26 cellular contexts compared by ENCODE assay signal in genomic region chr2:219272995-219273394, GRCh38. TPM values are rescaled to one million over a fixed set of nuclear protein-coding genes. Genes with fewer than 3 reads are reported as not detected.
DNase-seq lines count a peak whose midpoint lies in the region; FAIRE-seq and TF ChIP-seq lines count a peak whose summit lies in the region.
"Had no signal": no experiment of that assay in that cellular context is flagged by ENCODE, and none has a peak within 500 bp of the region (broad histone marks: within the 10 kb centered on the region; RNA-seq: fewer than 3 reads in every experiment).

No MANE protein-coding gene starts in this region.

- H3K4me1 ChIP-seq in PC-9 (replicated peaks; ENCODE audit: insufficient read depth): peaks cover 40% of the 10 kb centered on the region

- peaks cover 30% of the 10 kb centered on the region for H3F3A ChIP-seq in PC-9 (ENCODE audit: insufficient read depth, low read depth)

- H3K27me3 Mint-ChIP-seq in HFFc6 (ENCODE audit: insufficient read depth): peaks cover 3% of the 10 kb centered on the region
- H3K27me3 Mint-ChIP-seq: activated B cell treated with CpG ODN at 0.5 μM for 24 hours; activated naive CD4-positive, alpha-beta T cell treated with anti-CD3 and anti-CD28 coated beads, Interleukin-2, amount 50 U/mL, for 24 hours; stimulated activated memory B cell treated with anti-CD40 and anti-IgM and Interleukin-4, amounts not matched to agents 10 μg/mL and 1 μg/mL and 100 μg/mL, for 72 hours had no signal

- H3K4me2 ChIP-seq in PC-9: 0 out of 2 replicates have a peak overlapping the region, but pooled peaks have one; percentile 19

- H2AFZ ChIP-seq in PC-9: no peak overlapping the region

- no peak for TF ChIP-seq CTCF in HFFc6 (IDR thresholded peaks at IDR 0.05)
- TF ChIP-seq CTCF in PC-9 (conservative IDR thresholded peaks at IDR 0.05): no peak
- no peak for TF ChIP-seq CTCF in bronchial epithelial cell (IDR thresholded peaks at IDR 0.05; ENCODE audit: insufficient read depth, low read length, severe bottlenecking)

- H3K27ac Mint-ChIP-seq in HFFc6: no peak overlapping the region
- H3K27ac Mint-ChIP-seq: activated B cell treated with CpG ODN at 0.5 μM for 24 hours; activated CD8-positive, alpha-beta T cell treated with anti-CD3 and anti-CD28 coated beads, Interleukin-2, amount 10 ng/mL, durations not matched to agents 7 days and 5 days; activated naive CD4-positive, alpha-beta T cell treated with anti-CD3 and anti-CD28 coated beads, Interleukin-2, amount 50 U/mL, for 24 hours; brain; stimulated activated memory B cell treated with anti-CD40 and anti-IgM and Interleukin-4, amounts not matched to agents 10 μg/mL and 1 μg/mL and 100 μg/mL, for 72 hours had no signal

- no peaks in the 10 kb centered on the region for H3K36me3 Mint-ChIP-seq in HFFc6 (ENCODE audit: low read depth)
- H3K36me3 Mint-ChIP-seq: activated naive CD4-positive, alpha-beta T cell treated with anti-CD3 and anti-CD28 coated beads, Interleukin-2, amount 50 U/mL, for 24 hours; brain; stimulated activated memory B cell treated with anti-CD40 and anti-IgM and Interleukin-4, amounts not matched to agents 10 μg/mL and 1 μg/mL and 100 μg/mL, for 72 hours had no signal

- no peaks in the 10 kb centered on the region for H3K9me3 Mint-ChIP-seq in HFFc6
- H3K9me3 Mint-ChIP-seq: activated B cell treated with CpG ODN at 0.5 μM for 24 hours; activated naive CD4-positive, alpha-beta T cell treated with anti-CD3 and anti-CD28 coated beads, Interleukin-2, amount 50 U/mL, for 24 hours; stimulated activated memory B cell treated with anti-CD40 and anti-IgM and Interleukin-4, amounts not matched to agents 10 μg/mL and 1 μg/mL and 100 μg/mL, for 72 hours had no signal

- H3K36me3 ChIP-seq in PC-9 (ENCODE audit: low read depth): no peaks in the 10 kb centered on the region
- H3K36me3 ChIP-seq in bronchial epithelial cell (ENCODE audit: control insufficient read depth, insufficient read depth, low read length): no peaks in the 10 kb centered on the region
- H3K36me3 ChIP-seq: BE2C, HAP-1, heart right ventricle, neutrophil, thyroid gland had no signal

- DNase-seq in HFFc6 (peak; percentile 16), PC-9 (no peak), bronchial epithelial cell (ENCODE audit: low read depth) (peak; percentile 68), renal cortical epithelial cell (ENCODE audit: low read depth) (peak; percentile 55), NCI-H526 (lab: John Stamatoyannopoulos, UW) (no peak), AG20443 (ENCODE audit: low spot score) (no peak)
- no peak for DNase-seq in stimulated activated CD4-positive, alpha-beta T cell treated with anti-CD3 and anti-CD28 coated beads, Interleukin-2, amount 100 ng/mL, for 48 hours
- DNase-seq: activated B cell treated with CpG ODN at 0.5 μM for 24 hours; activated CD8-positive, alpha-beta T cell treated with anti-CD3 and anti-CD28 coated beads, Interleukin-2, amount 10 ng/mL, durations not matched to agents 7 days and 5 days; activated T-cell treated with anti-CD3 and anti-CD28 coated beads, Interleukin-2, amount 50 U/mL, for 48 hours; BE2C; GF-D8; heart right ventricle; NCI-H1048; NCI-H2029 treated with DMSO at 0.1 percent for 48 hours; SIG-M5; thyroid gland had no signal

- intact Hi-C loops in PC-9 (cut with micrococcal nuclease; ENCODE audit: unreplicated experiment): loop anchor here (10.0 kb wide), 1 partner anchor 378 kb away; no protein-coding TSS in a partner anchor

- H3K4me3 ChIP-seq in PC-9 (no peak overlapping the region), bronchial epithelial cell (ENCODE audit: low read depth, low read length) (no peak overlapping the region)
- H3K4me3 ChIP-seq: coronary artery, HAP-1, heart right ventricle, thyroid gland had no signal

- peaks cover 40% of the 10 kb centered on the region for H3K4me1 Mint-ChIP-seq in HFFc6 (ENCODE audit: low read depth)

- no TSS peak for BruUV-seq in PC-9 (replicated peaks; lab: Mats Ljungman, UMichigan)

- no peak for FAIRE-seq in bronchial epithelial cell (lab: Jason Lieb, UNC)

- H3K79me2 ChIP-seq in PC-9 (ENCODE audit: low read depth): no peaks in the 10 kb centered on the region

- peak overlapping the region; percentile 95 for H3K27ac ChIP-seq in PC-9
- H3K27ac ChIP-seq: HL-60, neutrophil had no signal

- CTCF ChIA-PET in PC-9 (lab: Charles Lee): interaction anchor here (0.7 kb wide), 1 partner anchor 89 kb away, joined by 4 read pairs; no protein-coding TSS in a partner anchor

- POLR2A ChIA-PET in PC-9 (lab: Charles Lee; ENCODE audit: unreplicated experiment): no interaction called here

- H3K27me3 ChIP-seq in PC-9 (ENCODE audit: insufficient read depth, low read depth): no peaks in the 10 kb centered on the region
- no peaks in the 10 kb centered on the region for H3K27me3 ChIP-seq in bronchial epithelial cell (ENCODE audit: control insufficient read depth, insufficient read depth, low read length)
- H3K27me3 ChIP-seq: BE2C, heart right ventricle, thyroid gland had no signal

- no peaks in the 10 kb centered on the region for H3K9me3 ChIP-seq in PC-9 (ENCODE audit: insufficient read depth, low read depth)
- H3K9me3 ChIP-seq: BE2C, HAP-1, heart right ventricle, neutrophil, thyroid gland had no signal

- H4K20me1 ChIP-seq in PC-9 (ENCODE audit: insufficient read depth): no peaks in the 10 kb centered on the region

- H3K9me2 ChIP-seq in PC-9 (ENCODE audit: insufficient read depth): no peaks in the 10 kb centered on the region

- H3K4me3 Mint-ChIP-seq in HFFc6: no peak overlapping the region
- H3K4me3 Mint-ChIP-seq: activated B cell treated with CpG ODN at 0.5 μM for 24 hours; activated CD8-positive, alpha-beta T cell treated with anti-CD3 and anti-CD28 coated beads, Interleukin-2, amount 10 ng/mL, durations not matched to agents 7 days and 5 days; activated naive CD4-positive, alpha-beta T cell treated with anti-CD3 and anti-CD28 coated beads, Interleukin-2, amount 50 U/mL, for 24 hours; brain; stimulated activated memory B cell treated with anti-CD40 and anti-IgM and Interleukin-4, amounts not matched to agents 10 μg/mL and 1 μg/mL and 100 μg/mL, for 72 hours had no signal

RNA-seq across cellular contexts. Expression of gene DNAJB2, which starts 6.2 kb away (rescaled TPM):
- total RNA-seq in HFFc6 (2021; fragmentation: NEBNext Ultra II Directional; extraction: Animal tissue kit (Norgen Biotek cat#: 25700)): 10 to 100 TPM; 39.7 to 45.4 (median 41.5) TPM
- 38.5 and 47.5 TPM in 2 replicates for total RNA-seq in PC-9 (2021)
- 57.6 and 60.0 TPM in 2 replicates for total RNA-seq in bronchial epithelial cell
- total RNA-seq in renal cortical epithelial cell: 83.7 and 90.7 TPM in 2 replicates

RNA-seq across cellular contexts. Expression of gene TUBA4A, which starts 19.3 kb away (rescaled TPM):
- 10 to 100 TPM; 40.4 to 66.3 (median 48.2) TPM for total RNA-seq in HFFc6 (2021; fragmentation: NEBNext Ultra II Directional; extraction: Animal tissue kit (Norgen Biotek cat#: 25700))
- 118 and 157 TPM in 2 replicates for total RNA-seq in PC-9 (2021)
- 47.9 and 68.7 TPM in 2 replicates for total RNA-seq in bronchial epithelial cell
- total RNA-seq in renal cortical epithelial cell: 70.9 and 239 TPM in 2 replicates

RNA-seq across cellular contexts. Expression of gene TUBA4B, which starts 20.0 kb away (rescaled TPM):
- not detected for total RNA-seq in HFFc6 (2021; fragmentation: NEBNext Ultra II Directional; extraction: Animal tissue kit (Norgen Biotek cat#: 25700))
- total RNA-seq in PC-9 (2021) (not detected in 2 replicates), bronchial epithelial cell (not detected in 2 replicates), renal cortical epithelial cell (0.25 TPM in 1 of 2 replicates, not detected in the other)
- total RNA-seq: activated B cell treated with CpG ODN at 0.5 μM for 24 hours; activated CD8-positive, alpha-beta T cell treated with anti-CD3 and anti-CD28 coated beads, Interleukin-2, amount 10 ng/mL, durations not matched to agents 7 days and 5 days; heart right ventricle; mucosa of gallbladder; NCI-H460; thyroid gland had no signal

RNA-seq across cellular contexts. Expression of gene STK16, which starts 27.7 kb away (rescaled TPM):
- total RNA-seq in HFFc6 (2021; fragmentation: NEBNext Ultra II Directional; extraction: Animal tissue kit (Norgen Biotek cat#: 25700)): 10 to 100 TPM; 25.1 to 30.7 (median 28.2) TPM
- 39.6 and 47.2 TPM in 2 replicates for total RNA-seq in PC-9 (2021)
- total RNA-seq in bronchial epithelial cell: 48.3 and 50.8 TPM in 2 replicates
- total RNA-seq in renal cortical epithelial cell: 30.7 and 52.7 TPM in 2 replicates

RNA-seq across cellular contexts. Expression of gene GLB1L, which starts 27.8 kb away (rescaled TPM):
- total RNA-seq in HFFc6 (2021; fragmentation: NEBNext Ultra II Directional; extraction: Animal tissue kit (Norgen Biotek cat#: 25700)): 1 to 10 TPM; 4.4 to 7.6 (median 5.5) TPM
- 7.9 and 10.8 TPM in 2 replicates for total RNA-seq in PC-9 (2021)
- 3.7 and 4.7 TPM in 2 replicates for total RNA-seq in bronchial epithelial cell
- total RNA-seq in renal cortical epithelial cell: 9.8 and 12.9 TPM in 2 replicates

Comparison
In these comparisons a context has a peak if more than half of its experiments do, and no peak if none do; other contexts are left out.
1. DNase-seq: peak in HFFc6 (single experiment), bronchial epithelial cell (single experiment) and renal cortical epithelial cell (single experiment); none in PC-9 (0 of 2), NCI-H526 (0 of 2), AG20443 (single experiment) and stimulated activated CD4-positive, alpha-beta T cell treated with anti-CD3 and anti-CD28 coated beads, Interleukin-2, amount 100 ng/mL, for 48 hours (0 of 2).